In genomic region chr11:95977534-95978174, GRCh38 we compare ENCODE assay signal across 20 cellular contexts. TPM values are rescaled to one million over a fixed set of nuclear protein-coding genes. Genes with fewer than 3 reads are reported as not detected.
DNase-seq lines count a peak whose midpoint lies in the region; TF ChIP-seq lines count a peak whose summit lies in the region.
"Had no signal": no experiment of that assay in that cellular context is flagged by ENCODE, and none has a peak within 500 bp of the region (broad histone marks: within the 10 kb centered on the region; RNA-seq: fewer than 3 reads in every experiment).

No MANE protein-coding gene starts in this region.

- H2AFZ ChIP-seq in GM23248: no peak overlapping the region
- no peak overlapping the region for H2AFZ ChIP-seq in PC-9
- no peak overlapping the region for H2AFZ ChIP-seq in osteoblast (ENCODE audit: low read length)

- POLR2A ChIA-PET in PC-9 (lab: Charles Lee; ENCODE audit: unreplicated experiment): no interaction called here

- H4K20me1 ChIP-seq in GM23248 (ENCODE audit: insufficient read depth) (no peaks in the 10 kb centered on the region), PC-9 (ENCODE audit: insufficient read depth) (no peaks in the 10 kb centered on the region), osteoblast (ENCODE audit: insufficient read depth, low read length) (no peaks in the 10 kb centered on the region)

- no peak for TF ChIP-seq CTCF in PC-9 (conservative IDR thresholded peaks at IDR 0.05)
- TF ChIP-seq CTCF in epithelial cell of esophagus (IDR thresholded peaks at IDR 0.05; ENCODE audit: insufficient read depth, low read depth, low read length, missing control alignments): no peak
- TF ChIP-seq CTCF in osteoblast (IDR thresholded peaks at IDR 0.05; ENCODE audit: extremely low read depth, low read depth, low read length): no peak

- no peak overlapping the region for H3K27ac ChIP-seq in GM23248
- H3K27ac ChIP-seq in PC-9: peak overlapping the region; percentile 58
- no peak overlapping the region for H3K27ac ChIP-seq in osteoblast (ENCODE audit: low read depth, low read length)
- H3K27ac ChIP-seq: adrenal gland; BLaER1 treated with 17β-estradiol and CSF1 and Interleukin-3, amounts not matched to agents 10 nM and 100 nM; transverse colon had no signal

- H3K4me3 ChIP-seq in GM23248: no peak overlapping the region
- H3K4me3 ChIP-seq in PC-9: peak overlapping the region; percentile 15; the same call in 1 of the 2 replicates
- H3K4me3 ChIP-seq in epithelial cell of esophagus (ENCODE audit: low read length): no peak overlapping the region
- no peak overlapping the region for H3K4me3 ChIP-seq in osteoblast (ENCODE audit: insufficient read depth, low read length)
- H3K4me3 ChIP-seq: adrenal gland; BLaER1 treated with 17β-estradiol and CSF1 and Interleukin-3, amounts not matched to agents 10 nM and 100 nM; transverse colon had no signal

- H3K4me2 ChIP-seq in GM23248 (ENCODE audit: unreplicated experiment) (no peak overlapping the region), PC-9 (peak overlapping the region; percentile 51), osteoblast (ENCODE audit: insufficient read depth, low read length) (peak overlapping the region; percentile 1)
- H3K4me2 ChIP-seq: BLaER1 treated with 17β-estradiol and CSF1 and Interleukin-3, amounts not matched to agents 10 nM and 100 nM had no signal

- H3K9me2 ChIP-seq in GM23248 (ENCODE audit: insufficient read depth) (no peaks in the 10 kb centered on the region), PC-9 (ENCODE audit: insufficient read depth) (no peaks in the 10 kb centered on the region; the same call in 1 of the 2 replicates)

- CTCF ChIA-PET in PC-9 (lab: Charles Lee): no interaction called here

- WGBS in GM23248 (ENCODE audit: low coverage in 1 of 2, low lambda C conversion rate in 2 of 2, missing lambda C conversion rate in 2 of 2), 2 experiments: 87 to 93% methylated on average over 6 of the region's 6 CpGs

- in situ Hi-C loops in GM23248 (cut with MboI): no loop called here

- peaks cover 23% of the 10 kb centered on the region for H3K36me3 ChIP-seq in GM23248 (ENCODE audit: low read depth)
- H3K36me3 ChIP-seq in PC-9 (ENCODE audit: low read depth): peaks cover 38% of the 10 kb centered on the region
- peaks cover 33% of the 10 kb centered on the region for H3K36me3 ChIP-seq in osteoblast (ENCODE audit: insufficient read depth, low read length)

- intact Hi-C loops in PC-9 (cut with micrococcal nuclease; ENCODE audit: unreplicated experiment): loop anchor here (5.0 kb wide), 1 partner anchor 55 kb away; the partner anchor contains the start of gene MTMR2

- H3K9ac ChIP-seq in GM23248: no peak overlapping the region
- H3K9ac ChIP-seq: BLaER1 treated with 17β-estradiol and CSF1 and Interleukin-3, amounts not matched to agents 10 nM and 100 nM had no signal

- no peaks in the 10 kb centered on the region for H3K79me2 ChIP-seq in GM23248 (ENCODE audit: insufficient read depth)
- no peaks in the 10 kb centered on the region for H3K79me2 ChIP-seq in PC-9 (ENCODE audit: low read depth)
- H3K79me2 ChIP-seq in osteoblast (ENCODE audit: insufficient read depth, low read length): no peaks in the 10 kb centered on the region

- no peaks in the 10 kb centered on the region for H3K4me1 ChIP-seq in GM23248 (ENCODE audit: insufficient read depth)
- H3K4me1 ChIP-seq in PC-9 (replicated peaks; ENCODE audit: insufficient read depth): peaks cover 32% of the 10 kb centered on the region
- H3K4me1 ChIP-seq in osteoblast (ENCODE audit: insufficient read depth, low read length): peaks cover 9% of the 10 kb centered on the region
- H3K4me1 ChIP-seq: BLaER1 treated with 17β-estradiol and CSF1 and Interleukin-3, amounts not matched to agents 10 nM and 100 nM; transverse colon had no signal

- H3K9me3 ChIP-seq in GM23248 (ENCODE audit: low read depth): no peaks in the 10 kb centered on the region
- H3K9me3 ChIP-seq in PC-9 (ENCODE audit: insufficient read depth, low read depth): peaks cover 10% of the 10 kb centered on the region
- no peaks in the 10 kb centered on the region for H3K9me3 ChIP-seq in osteoblast (ENCODE audit: low read depth, low read length)
- H3K9me3 ChIP-seq: adrenal gland; BLaER1 treated with 17β-estradiol and CSF1 and Interleukin-3, amounts not matched to agents 10 nM and 100 nM; transverse colon had no signal

- DNase-seq in GM23248 (peak; percentile 5), PC-9 (peak in 1 of 2 experiments; percentile 93), epithelial cell of esophagus (ENCODE audit: low read depth) (peak; percentile 73), osteoblast (ENCODE audit: insufficient read length, low spot score, missing footprints) (peak; percentile 50), cerebellar cortex (ENCODE audit: low spot score) (no peak), T-helper 2 cell (no peak), DMS79 treated with DMSO at 0.1 percent for 48 hours (lab: John Stamatoyannopoulos, UW) (no peak)
- DNase-seq in stimulated activated naive CD4-positive, alpha-beta T cell treated with Interleukin-2 at 50 U/mL for 16 hours (lab: John Stamatoyannopoulos, UW): no peak
- DNase-seq: activated CD4-positive, alpha-beta T cell treated with anti-CD3 and anti-CD28 coated beads, Interleukin-2, amount 10 ng/mL, durations not matched to agents 7 days and 5 days; activated T-cell treated with anti-CD3 and anti-CD28 coated beads, Interleukin-2, amount 50 U/mL, for 48 hours; adrenal gland; islet precursor cell; KG1; NCI-H524 treated with DMSO at 0.1 percent for 48 hours; Right ventricle myocardium superior; stimulated activated CD4-positive, alpha-beta T cell treated with anti-CD3 and anti-CD28 coated beads, Interleukin-1b, Interleukin-23, amount 100 ng/mL, for 48 hours; stimulated activated CD8-positive, alpha-beta memory T cell treated with anti-CD3 and anti-CD28 coated beads, Interleukin-4, amount 100 ng/mL, for 48 hours; T1000; transverse colon had no signal

- no peaks in the 10 kb centered on the region for H3K27me3 ChIP-seq in GM23248 (replicated peaks; ENCODE audit: insufficient read depth)
- no peaks in the 10 kb centered on the region for H3K27me3 ChIP-seq in PC-9 (ENCODE audit: insufficient read depth, low read depth)
- no peaks in the 10 kb centered on the region for H3K27me3 ChIP-seq in osteoblast (ENCODE audit: insufficient read depth, low read length)
- H3K27me3 ChIP-seq: adrenal gland; BLaER1 treated with 17β-estradiol and CSF1 and Interleukin-3, amounts not matched to agents 10 nM and 100 nM; transverse colon had no signal

- H3F3A ChIP-seq in GM23248 (ENCODE audit: insufficient read depth) (peaks cover 7% of the 10 kb centered on the region; the same call in 1 of the 2 replicates), PC-9 (ENCODE audit: insufficient read depth, low read depth) (peaks cover 32% of the 10 kb centered on the region)

- BruUV-seq in PC-9 (replicated peaks; lab: Mats Ljungman, UMichigan): no TSS peak

RNA-seq across cellular contexts. Expression of gene MTMR2, which starts 53.7 kb away (rescaled TPM):
- total RNA-seq in GM23248 (2014; rRNA removed; shearing (Covaris generic)): 32.4 and 44.8 TPM in 2 replicates
- polyA plus RNA-seq in GM23248 (2016; fragmentation: Nextera tagmentation; extraction: Ambion mirVana): 42.1 and 44.2 TPM in 2 replicates
- 41.6 and 60.7 TPM in 2 replicates for total RNA-seq in PC-9 (2021)
- total RNA-seq in osteoblast: 44.9 and 45.7 TPM in 2 replicates

Comparison
In these comparisons a context has a peak if more than half of its experiments do, and no peak if none do; other contexts are left out.
1. DNase-seq: peak in GM23248 (single experiment), epithelial cell of esophagus (single experiment) and osteoblast (single experiment); none in cerebellar cortex (single experiment), T-helper 2 cell (0 of 5), stimulated activated naive CD4-positive, alpha-beta T cell treated with Interleukin-2 at 50 U/mL for 16 hours (single experiment) and DMS79 treated with DMSO at 0.1 percent for 48 hours (single experiment).